In the genomic region with DNA sequence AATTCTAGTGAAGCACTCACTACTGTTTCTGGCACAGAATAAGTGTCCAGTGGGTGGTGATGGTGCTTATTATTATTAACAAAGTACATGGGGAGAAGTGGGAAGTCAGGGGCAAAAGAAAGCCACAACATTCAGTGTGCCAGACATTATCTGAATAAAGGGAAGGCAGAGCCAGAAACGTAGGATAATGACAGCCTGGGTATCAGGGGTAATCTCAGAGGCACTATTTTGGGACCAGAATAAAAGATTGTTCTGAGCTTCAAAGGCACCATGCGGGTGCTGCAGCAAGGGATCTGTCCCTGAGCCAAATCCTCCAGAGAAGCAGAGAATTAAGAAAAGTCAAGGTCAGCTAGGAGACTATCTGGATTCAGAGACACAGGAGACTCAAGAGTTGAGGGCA, we compare ENCODE assay signal across 15 cellular contexts.
"Had no signal": no experiment of that assay in that cellular context is flagged by ENCODE, and none has a peak within 500 bp of the region (broad histone marks: within the 10 kb centered on the region; RNA-seq: fewer than 3 reads in every experiment).

No MANE protein-coding gene starts in this region.

- H3K27me3 Mint-ChIP-seq: stimulated activated naive B cell treated with anti-CD40 and anti-IgM and Interleukin-4, amounts not matched to agents 10 μg/mL and 1 μg/mL and 100 μg/mL, for 72 hours had no signal

- H3K27me3 ChIP-seq: body of pancreas, right lobe of liver had no signal

- H3K9me3 Mint-ChIP-seq: natural killer cell, type B pancreatic cell had no signal

- H3K36me3 ChIP-seq: right lobe of liver had no signal

- H3K4me1 ChIP-seq: body of pancreas, right lobe of liver had no signal

- H3K27ac ChIP-seq: body of pancreas, right lobe of liver had no signal

- H3K27ac Mint-ChIP-seq: natural killer cell; progenitor cell of endocrine pancreas; stimulated activated naive B cell treated with anti-CD40 and anti-IgM and Interleukin-4, amounts not matched to agents 10 μg/mL and 1 μg/mL and 100 μg/mL, for 72 hours; type B pancreatic cell had no signal

- H3K9me3 ChIP-seq: body of pancreas, right lobe of liver had no signal

- DNase-seq: activated CD4-positive, alpha-beta T cell treated with anti-CD3 and anti-CD28 coated beads, Interleukin-2, amount 50 U/mL, for 4 hours; activated CD4-positive, CD25-positive, alpha-beta regulatory T cell treated with anti-CD3 and anti-CD28 coated beads, Interleukin-2, amount 50 U/mL, for 72 hours; activated CD8-positive, alpha-beta memory T cell treated with anti-CD3 and anti-CD28 coated beads, Interleukin-2, amount 50 U/mL, for 4 hours; activated naive CD4-positive, alpha-beta T cell treated with Interleukin-2 at 50 U/mL for 16 hours; activated T-cell treated with anti-CD3 and anti-CD28 coated beads, Interleukin-2, amount 50 U/mL, for 72 hours; body of pancreas; cerebellar nuclear complex; dorsolateral prefrontal cortex; natural killer cell; right lobe of liver; stimulated activated CD4-positive, alpha-beta T cell treated with anti-CD3 and anti-CD28 coated beads, Interleukin-1b, Interleukin-23, amount 100 ng/mL, for 48 hours; stimulated activated naive B cell treated with anti-CD40 and anti-IgM and Interleukin-4, amounts not matched to agents 10 μg/mL and 1 μg/mL and 100 μg/mL, for 72 hours; T-helper 9 cell had no signal

- H3K4me3 ChIP-seq: body of pancreas, dorsolateral prefrontal cortex, right lobe of liver had no signal

- H3K36me3 Mint-ChIP-seq: natural killer cell; stimulated activated naive B cell treated with anti-CD40 and anti-IgM and Interleukin-4, amounts not matched to agents 10 μg/mL and 1 μg/mL and 100 μg/mL, for 72 hours; type B pancreatic cell had no signal

- H3K4me3 Mint-ChIP-seq: natural killer cell; stimulated activated naive B cell treated with anti-CD40 and anti-IgM and Interleukin-4, amounts not matched to agents 10 μg/mL and 1 μg/mL and 100 μg/mL, for 72 hours; type B pancreatic cell had no signal

- ATAC-seq: activated T-cell treated with anti-CD3 and anti-CD28 coated beads, Interleukin-2, amount 50 U/mL, for 72 hours; body of pancreas; natural killer cell; right lobe of liver; stimulated activated naive B cell treated with anti-CD40 and anti-IgM and Interleukin-4, amounts not matched to agents 10 μg/mL and 1 μg/mL and 100 μg/mL, for 72 hours had no signal
